ENCODE assay signal across 8 cellular contexts in the genomic region with DNA sequence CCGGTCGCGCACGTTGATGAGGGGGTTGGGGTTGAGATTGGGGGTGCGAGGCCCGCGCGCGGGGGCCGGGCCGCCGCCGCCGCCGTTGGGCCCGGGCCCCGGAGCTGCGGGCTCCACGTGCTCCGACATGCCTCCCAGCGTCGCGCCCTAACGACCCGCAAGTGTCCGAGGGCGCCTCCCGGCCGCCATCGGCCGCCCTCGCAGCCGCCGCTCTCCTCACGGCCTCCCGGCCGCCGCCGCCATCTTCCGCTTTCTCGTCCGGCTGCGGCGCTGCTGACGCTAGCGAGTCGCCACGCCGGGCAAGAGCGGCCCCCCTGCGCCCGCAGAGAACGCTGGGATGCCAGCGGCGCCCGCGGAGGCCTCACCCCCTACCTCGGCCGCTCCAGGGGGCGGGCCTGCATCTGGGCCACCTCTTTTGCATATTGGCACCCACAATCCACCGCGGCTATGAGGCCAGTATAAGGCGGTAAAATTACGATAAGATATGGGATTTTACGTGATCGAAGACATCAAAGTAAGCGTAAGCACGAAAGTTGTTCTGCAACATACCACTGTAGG. TPM values are rescaled to one million over a fixed set of nuclear protein-coding genes. Genes with fewer than 3 reads are reported as not detected.
DNase-seq lines count a peak whose midpoint lies in the region; ATAC-seq and TF ChIP-seq lines count a peak whose summit lies in the region.

A gene (minus strand): TSS at position 256 of the 558 bp plus-strand sequence. CDS start 127 bp downstream, at position 129.

- peak within 1 kb of the TSS; percentile 99 for H3K27ac Mint-ChIP-seq in activated T-helper 1 cell treated with anti-CD3 and anti-CD28 coated beads, Interleukin-12 subunit alpha, Interleukin-12 subunit beta, Interleukin-2, Interleukin-4 antibody, amounts not matched to agents 30 ng/mL and 10 ng/mL and 1 ng/mL, durations not matched to agents 14 hours and 24 hours and 36 hours
- peak within 1 kb of the TSS; percentile 99 to 100 (median 100) for H3K27ac Mint-ChIP-seq in naive B cell
- peak within 1 kb of the TSS; percentile 100 for H3K27ac Mint-ChIP-seq in stimulated activated effector memory CD8-positive, alpha-beta T cell treated with anti-CD3 and anti-CD28 coated beads, Interleukin-12 subunit alpha, Interleukin-12 subunit beta, amount 100 ng/mL, for 72 hours

- peak; percentile 84 to 87 for ATAC-seq in naive B cell (ENCODE audit: low read depth in 2 of 2)
- peak; percentile 90 for ATAC-seq in stimulated activated effector memory CD8-positive, alpha-beta T cell treated with anti-CD3 and anti-CD28 coated beads, Interleukin-12 subunit alpha, Interleukin-12 subunit beta, amount 100 ng/mL, for 72 hours

- no peaks in the 10 kb centered on the region for H3K36me3 ChIP-seq in esophagus squamous epithelium

- H3K36me3 Mint-ChIP-seq in activated T-helper 1 cell treated with anti-CD3 and anti-CD28 coated beads, Interleukin-12 subunit alpha, Interleukin-12 subunit beta, Interleukin-2, Interleukin-4 antibody, amounts not matched to agents 30 ng/mL and 10 ng/mL and 1 ng/mL, durations not matched to agents 14 hours and 24 hours and 36 hours (ENCODE audit: low read depth): peaks cover 4% of the 10 kb centered on the region
- no peaks in the 10 kb centered on the region for H3K36me3 Mint-ChIP-seq in naive B cell
- H3K36me3 Mint-ChIP-seq in stimulated activated effector memory CD8-positive, alpha-beta T cell treated with anti-CD3 and anti-CD28 coated beads, Interleukin-12 subunit alpha, Interleukin-12 subunit beta, amount 100 ng/mL, for 72 hours: peaks cover 56% of the 10 kb centered on the region

- H3K4me1 Mint-ChIP-seq in activated T-helper 1 cell treated with anti-CD3 and anti-CD28 coated beads, Interleukin-12 subunit alpha, Interleukin-12 subunit beta, Interleukin-2, Interleukin-4 antibody, amounts not matched to agents 30 ng/mL and 10 ng/mL and 1 ng/mL, durations not matched to agents 14 hours and 24 hours and 36 hours (ENCODE audit: low read depth): peaks cover 30% of the 10 kb centered on the region
- H3K4me1 Mint-ChIP-seq in naive B cell: peaks cover 32 to 40% (median 38%) of the 10 kb centered on the region in 3 donors
- H3K4me1 Mint-ChIP-seq in stimulated activated effector memory CD8-positive, alpha-beta T cell treated with anti-CD3 and anti-CD28 coated beads, Interleukin-12 subunit alpha, Interleukin-12 subunit beta, amount 100 ng/mL, for 72 hours: peaks cover 60% of the 10 kb centered on the region

- no peak for TF ChIP-seq CTCF in LNCaP clone FGC (IDR thresholded peaks at IDR 0.05; ENCODE audit: control insufficient read depth, extremely low read depth, insufficient read depth)
- TF ChIP-seq CTCF in esophagus squamous epithelium (IDR thresholded peaks at IDR 0.05): peak in 1 of 6 experiments; percentile 8

- no peaks in the 10 kb centered on the region for H3K9me3 ChIP-seq in esophagus squamous epithelium

- H3K4me1 ChIP-seq in esophagus squamous epithelium: peaks cover 42 to 69% (median 57%) of the 10 kb centered on the region in 3 donors

- no peaks in the 10 kb centered on the region for H3K27me3 ChIP-seq in esophagus squamous epithelium

- DNase-seq in EH (ENCODE audit: low read depth) (peak; percentile 97), GOT3 (lab: John Stamatoyannopoulos, UW) (peak; percentile 91), LNCaP clone FGC (ENCODE audit: low read depth) (peak; percentile 89), RPMI8226 (peak; percentile 98), esophagus squamous epithelium (lab: John Stamatoyannopoulos, UW) (peak; percentile 85), naive B cell (peak; percentile 98)
- peak; percentile 96 for DNase-seq in activated T-helper 1 cell treated with anti-CD3 and anti-CD28 coated beads, Interleukin-12 subunit alpha, Interleukin-12 subunit beta, Interleukin-2, Interleukin-4 antibody, amounts not matched to agents 30 ng/mL and 10 ng/mL and 1 ng/mL, durations not matched to agents 14 hours and 24 hours and 36 hours (ENCODE audit: low spot score)
- peak; percentile 94 to 98 for DNase-seq in stimulated activated effector memory CD8-positive, alpha-beta T cell treated with anti-CD3 and anti-CD28 coated beads, Interleukin-12 subunit alpha, Interleukin-12 subunit beta, amount 100 ng/mL, for 72 hours (ENCODE audit: low spot score in 2 of 2)

- intact Hi-C loops in activated T-helper 1 cell treated with anti-CD3 and anti-CD28 coated beads, Interleukin-12 subunit alpha, Interleukin-12 subunit beta, Interleukin-2, Interleukin-4 antibody, amounts not matched to agents 30 ng/mL and 10 ng/mL and 1 ng/mL, durations not matched to agents 14 hours and 24 hours and 36 hours (cut with micrococcal nuclease): loop anchor here (1.0 to 5.0 kb wide), 12 partner anchors 19 to 341 kb away; a partner anchor contains a TSS
- intact Hi-C loops in esophagus squamous epithelium (cut with DNase I): loop anchor here (5.0 kb wide), 1 partner anchor 81 kb away; a partner anchor contains a TSS

- peak within 1 kb of the TSS; percentile 95 for H3K4me3 Mint-ChIP-seq in activated T-helper 1 cell treated with anti-CD3 and anti-CD28 coated beads, Interleukin-12 subunit alpha, Interleukin-12 subunit beta, Interleukin-2, Interleukin-4 antibody, amounts not matched to agents 30 ng/mL and 10 ng/mL and 1 ng/mL, durations not matched to agents 14 hours and 24 hours and 36 hours
- peak within 1 kb of the TSS; percentile 87 to 96 (median 94) for H3K4me3 Mint-ChIP-seq in naive B cell
- H3K4me3 Mint-ChIP-seq in stimulated activated effector memory CD8-positive, alpha-beta T cell treated with anti-CD3 and anti-CD28 coated beads, Interleukin-12 subunit alpha, Interleukin-12 subunit beta, amount 100 ng/mL, for 72 hours: peak within 1 kb of the TSS; percentile 93

- WGBS in esophagus squamous epithelium, 2 donors: 0 to 2% methylated on average over 5 to 13 of the region's 68 CpGs

- H3K4me3 ChIP-seq in LNCaP clone FGC (ENCODE audit: low read depth, low read length): peak within 1 kb of the TSS; percentile 89
- peak within 1 kb of the TSS; percentile 86 to 95 (median 94) for H3K4me3 ChIP-seq in esophagus squamous epithelium

- peak in 3 of 4 donors; percentile 67 to 85 (median 77) for TF ChIP-seq POLR2A in esophagus squamous epithelium (IDR thresholded peaks at IDR 0.05)

- peak within 1 kb of the TSS; percentile 91 to 97 (median 96) for H3K27ac ChIP-seq in esophagus squamous epithelium

- H3K9me3 Mint-ChIP-seq in activated T-helper 1 cell treated with anti-CD3 and anti-CD28 coated beads, Interleukin-12 subunit alpha, Interleukin-12 subunit beta, Interleukin-2, Interleukin-4 antibody, amounts not matched to agents 30 ng/mL and 10 ng/mL and 1 ng/mL, durations not matched to agents 14 hours and 24 hours and 36 hours: no peaks in the 10 kb centered on the region
- H3K9me3 Mint-ChIP-seq in naive B cell: no peaks in the 10 kb centered on the region
- no peaks in the 10 kb centered on the region for H3K9me3 Mint-ChIP-seq in stimulated activated effector memory CD8-positive, alpha-beta T cell treated with anti-CD3 and anti-CD28 coated beads, Interleukin-12 subunit alpha, Interleukin-12 subunit beta, amount 100 ng/mL, for 72 hours

- peaks cover 2% of the 10 kb centered on the region for H3K27me3 Mint-ChIP-seq in activated T-helper 1 cell treated with anti-CD3 and anti-CD28 coated beads, Interleukin-12 subunit alpha, Interleukin-12 subunit beta, Interleukin-2, Interleukin-4 antibody, amounts not matched to agents 30 ng/mL and 10 ng/mL and 1 ng/mL, durations not matched to agents 14 hours and 24 hours and 36 hours (ENCODE audit: insufficient read depth)
- H3K27me3 Mint-ChIP-seq in naive B cell: peaks cover 0 to 7% (median 0%) of the 10 kb centered on the region in 3 donors

RNA-seq across cellular contexts. Expression of the gene that starts here (rescaled TPM):
- total RNA-seq in activated T-helper 1 cell treated with anti-CD3 and anti-CD28 coated beads, Interleukin-12 subunit alpha, Interleukin-12 subunit beta, Interleukin-2, Interleukin-4 antibody, amounts not matched to agents 30 ng/mL and 10 ng/mL and 1 ng/mL, durations not matched to agents 14 hours and 24 hours and 36 hours: 162 and 170 TPM in 2 replicates
- 100 to 1,000 TPM; 101 to 182 (median 146) TPM for total RNA-seq in esophagus squamous epithelium
- polyA plus RNA-seq in naive B cell (ENCODE audit: low read depth in 6 of 6): 10 to 100 TPM; 37.2 to 75.5 (median 49.5) TPM

Comparison
In these comparisons a context has a peak if more than half of its experiments do, and no peak if none do; other contexts are left out.
1. Peak in every context shown above with its lines: DNase-seq, ATAC-seq, H3K4me3 ChIP-seq and H3K27ac ChIP-seq.